8 cellular contexts compared by ENCODE assay signal in genomic region chr19:41397086-41398041, GRCh38. TPM values are rescaled to one million over a fixed set of nuclear protein-coding genes. Genes with fewer than 3 reads are reported as not detected.
DNase-seq lines count a peak whose midpoint lies in the region; ATAC-seq lines count a peak whose summit lies in the region.

Gene BCKDHA, plus strand, starts transcription at chr19:41397818. Its CDS starts 10 bp downstream, at chr19:41397828.
Gene EXOSC5, minus strand, starts transcription at chr19:41397359. Its CDS starts 31 bp downstream, at chr19:41397328.

- DNase-seq in AG08396 (ENCODE audit: low spot score) = peak; percentile 99
- peak; percentile 92 for DNase-seq in NCI-H345 treated with DMSO at 0.1 percent for 48 hours (lab: John Stamatoyannopoulos, UW; ENCODE audit: unreplicated experiment)
- DNase-seq in activated CD4-positive, CD25-positive, alpha-beta regulatory T cell (lab: John Stamatoyannopoulos, UW) = peak; percentile 85 to 98 (median 96)
- peak; percentile 100 for DNase-seq in central memory CD4-positive, alpha-beta T cell
- peak; percentile 99 to 100 (median 100) for DNase-seq in immature natural killer cell
- peak; percentile 100 for DNase-seq in smooth muscle cell of the brain vasculature (ENCODE audit: low read depth, low spot score)

- peaks cover 0 to 4% (median 0%) of the 10 kb centered on the region in 3 donors for H3K36me3 Mint-ChIP-seq in immature natural killer cell

- no peaks in the 10 kb centered on the region for H3K9me3 Mint-ChIP-seq in immature natural killer cell

- peak within 1 kb of the TSS; percentile 95 to 99 (median 97) for H3K4me3 Mint-ChIP-seq in immature natural killer cell

- peaks cover 37 to 57% of the 10 kb centered on the region in 2 donors for H3K4me1 Mint-ChIP-seq in immature natural killer cell

- H3K27ac Mint-ChIP-seq in immature natural killer cell = peak within 1 kb of the TSS; percentile 100

- ATAC-seq in GM19023 (IDR thresholded peaks at IDR 0.05; ENCODE audit: unreplicated experiment) = peak; percentile 88
- peak; percentile 95 for ATAC-seq in HG03280 (IDR thresholded peaks at IDR 0.05; ENCODE audit: unreplicated experiment)

- H3K27me3 Mint-ChIP-seq in immature natural killer cell (ENCODE audit: low read depth in 3 of 3) = peaks cover 0 to 11% (median 8%) of the 10 kb centered on the region in 3 donors

RNA-seq across cellular contexts. Expression of gene BCKDHA, which starts in this region (rescaled TPM):
- polyA plus RNA-seq in immature natural killer cell = 10 to 100 TPM; 70.8 to 76.9 (median 75.5) TPM

RNA-seq across cellular contexts. Expression of gene EXOSC5, which starts in this region (rescaled TPM):
- polyA plus RNA-seq in immature natural killer cell = 10 to 100 TPM; 44.0 to 58.6 (median 50.3) TPM

Comparison
In these comparisons a context has a peak if more than half of its experiments do, and no peak if none do; other contexts are left out.
1. Peak in every context shown above with its lines: DNase-seq and ATAC-seq.